30 cellular contexts compared by ENCODE assay signal in the genomic region with DNA sequence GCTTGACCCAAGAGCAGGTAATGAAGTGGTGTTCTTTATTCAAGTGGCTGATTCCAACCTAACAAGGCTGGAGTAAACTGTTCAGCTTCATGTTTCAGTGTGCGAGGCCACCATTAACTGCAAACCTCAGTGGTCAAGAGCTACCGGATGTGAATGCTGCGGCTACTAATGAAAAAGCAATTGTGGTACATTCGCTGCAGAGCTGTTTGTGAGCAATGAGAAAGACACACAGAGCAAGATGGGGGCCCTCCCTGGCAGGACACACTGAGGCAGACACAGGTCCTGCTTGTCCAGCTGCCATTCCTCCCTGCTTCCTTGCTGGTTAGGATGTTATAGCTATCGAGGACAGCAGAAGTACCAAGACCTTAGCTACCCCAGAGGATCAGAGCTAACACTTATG.
"Had no signal": no experiment of that assay in that cellular context is flagged by ENCODE, and none has a peak within 500 bp of the region (broad histone marks: within the 10 kb centered on the region; RNA-seq: fewer than 3 reads in every experiment).

No MANE protein-coding gene starts in this region.

- H3K27ac Mint-ChIP-seq: activated T-cell treated with anti-CD3 and anti-CD28 coated beads, Interleukin-2, amount 50 U/mL, for 24 hours; activated T-helper 17 cell treated with anti-CD3 and anti-CD28 coated beads, Interleukin-2, amount 50 U/mL, for 72 hours; dendritic cell treated with granulocyte-macrophage colony-stimulating factor and Interleukin-4, amounts not matched to agents 40 ng/mL and 50 ng/mL, for 4 days; endodermal cell; mesothelial cell of epicardium; naive B cell; nephron progenitor cell; stimulated activated naive B cell treated with anti-CD40 and anti-IgM and Interleukin-4, amounts not matched to agents 10 μg/mL and 1 μg/mL and 100 μg/mL, for 72 hours had no signal

- DNase-seq: activated CD4-positive, alpha-beta T cell treated with anti-CD3 and anti-CD28 coated beads for 48 hours; activated CD4-positive, alpha-beta T cell treated with anti-CD3 and anti-CD28 coated beads, Interleukin-2, amount 50 U/mL, for 48 hours; activated CD8-positive, alpha-beta memory T cell treated with anti-CD3 and anti-CD28 coated beads, Interleukin-2, amount 50 U/mL, for 4 hours; activated gamma-delta T cell treated with Interleukin-2 at 50 U/mL for 16 hours; activated naive CD4-positive, alpha-beta T cell treated with anti-CD3 and anti-CD28 coated beads, Interleukin-2, amount 50 U/mL, for 16 hours; activated T-cell treated with anti-CD3 and anti-CD28 coated beads, Interleukin-2, amount 50 U/mL, for 24 hours; endodermal cell; foreskin fibroblast; hippocampal formation; left cardiac atrium; left ventricle myocardium superior; naive B cell; nephron progenitor cell; retina; stimulated activated CD4-positive, alpha-beta T cell treated with anti-CD3 and anti-CD28 coated beads, Interleukin-1b, Interleukin-23, amount 100 ng/mL, for 48 hours; stimulated activated naive B cell treated with anti-CD40 and anti-IgM and Interleukin-4, amounts not matched to agents 10 μg/mL and 1 μg/mL and 100 μg/mL, for 72 hours; stomach; T-helper 9 cell; thyroid gland; upper lobe of left lung; WERI-Rb-1 had no signal

- H3K27me3 ChIP-seq: neutrophil, thyroid gland, upper lobe of left lung had no signal

- H3K9me3 ChIP-seq: neutrophil, prostate gland, stomach, thyroid gland, upper lobe of left lung had no signal

- FAIRE-seq: bronchial epithelial cell, keratinocyte had no signal

- H3K4me2 ChIP-seq: smooth muscle cell had no signal

- H3K36me3 Mint-ChIP-seq: mesothelial cell of epicardium; naive B cell; stimulated activated naive B cell treated with anti-CD40 and anti-IgM and Interleukin-4, amounts not matched to agents 10 μg/mL and 1 μg/mL and 100 μg/mL, for 72 hours had no signal

- H3K4me1 Mint-ChIP-seq: activated T-helper 17 cell treated with anti-CD3 and anti-CD28 coated beads, Interleukin-2, amount 50 U/mL, for 72 hours; central memory CD8-positive, alpha-beta T cell; mesothelial cell of epicardium; naive B cell; stimulated activated naive B cell treated with anti-CD40 and anti-IgM and Interleukin-4, amounts not matched to agents 10 μg/mL and 1 μg/mL and 100 μg/mL, for 72 hours had no signal

- H3K36me3 ChIP-seq: neutrophil, prostate gland, stomach, thyroid gland, upper lobe of left lung, WERI-Rb-1 had no signal

- H3K4me3 Mint-ChIP-seq: activated T-cell treated with anti-CD3 and anti-CD28 coated beads, Interleukin-2, amount 50 U/mL, for 24 hours; activated T-helper 17 cell treated with anti-CD3 and anti-CD28 coated beads, Interleukin-2, amount 50 U/mL, for 72 hours; central memory CD8-positive, alpha-beta T cell; dendritic cell treated with granulocyte-macrophage colony-stimulating factor and Interleukin-4, amounts not matched to agents 40 ng/mL and 50 ng/mL, for 4 days; endodermal cell; mesothelial cell of epicardium; naive B cell; nephron progenitor cell; stimulated activated naive B cell treated with anti-CD40 and anti-IgM and Interleukin-4, amounts not matched to agents 10 μg/mL and 1 μg/mL and 100 μg/mL, for 72 hours had no signal

- H3K9me3 Mint-ChIP-seq: activated T-cell treated with anti-CD3 and anti-CD28 coated beads, Interleukin-2, amount 50 U/mL, for 24 hours; activated T-helper 17 cell treated with anti-CD3 and anti-CD28 coated beads, Interleukin-2, amount 50 U/mL, for 72 hours; central memory CD8-positive, alpha-beta T cell; dendritic cell treated with granulocyte-macrophage colony-stimulating factor and Interleukin-4, amounts not matched to agents 40 ng/mL and 50 ng/mL, for 4 days; mesothelial cell of epicardium; naive B cell; stimulated activated naive B cell treated with anti-CD40 and anti-IgM and Interleukin-4, amounts not matched to agents 10 μg/mL and 1 μg/mL and 100 μg/mL, for 72 hours had no signal

- H3K4me3 ChIP-seq: prostate gland, smooth muscle cell, stomach, thyroid gland, upper lobe of left lung had no signal

- H3K27ac ChIP-seq: neutrophil, prostate gland, stomach, thyroid gland, upper lobe of left lung, WERI-Rb-1 had no signal

- H3K4me1 ChIP-seq: prostate gland, stomach, thyroid gland, upper lobe of left lung had no signal
